In genomic region chr20:51935003-51935358, GRCh38 we compare ENCODE assay signal across 2 cellular contexts.
TF ChIP-seq lines count a peak whose summit lies in the region.

No MANE protein-coding gene starts in this region.

TF ChIP-seq in HEK293, 187 proteins besides CTCF, POLR2A, EP300 and RAD21 (continues in another document):
- no peak for TF ChIP-seq ZNF202 (tag by site-specific recombination; IDR thresholded peaks at IDR 0.05; ENCODE audit: borderline replicate concordance)
- peak; percentile 82 for TF ChIP-seq ZNF518A (tag by site-specific recombination; conservative IDR thresholded peaks at IDR 0.05; ENCODE audit: low read depth)
- no peak for TF ChIP-seq ZSCAN30 (tag by site-specific recombination; IDR thresholded peaks at IDR 0.05)
- TF ChIP-seq, protein P1, sequence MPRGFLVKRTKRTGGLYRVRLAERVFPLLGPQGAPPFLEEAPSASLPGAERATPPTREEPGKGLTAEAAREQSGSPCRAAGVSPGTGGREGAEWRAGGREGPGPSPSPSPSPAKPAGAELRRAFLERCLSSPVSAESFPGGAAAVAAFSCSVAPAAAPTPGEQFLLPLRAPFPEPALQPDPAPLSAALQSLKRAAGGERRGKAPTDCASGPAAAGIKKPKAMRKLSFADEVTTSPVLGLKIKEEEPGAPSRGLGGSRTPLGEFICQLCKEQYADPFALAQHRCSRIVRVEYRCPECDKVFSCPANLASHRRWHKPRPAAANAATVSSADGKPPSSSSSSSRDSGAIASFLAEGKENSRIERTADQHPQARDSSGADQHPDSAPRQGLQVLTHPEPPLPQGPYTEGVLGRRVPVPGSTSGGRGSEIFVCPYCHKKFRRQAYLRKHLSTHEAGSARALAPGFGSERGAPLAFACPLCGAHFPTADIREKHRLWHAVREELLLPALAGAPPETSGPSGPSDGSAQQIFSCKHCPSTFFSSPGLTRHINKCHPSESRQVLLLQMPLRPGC (tag by site-specific recombination; IDR thresholded peaks at IDR 0.05): no peak
- no peak for TF ChIP-seq ZNF23 (tag by site-specific recombination; IDR thresholded peaks at IDR 0.05; ENCODE audit: borderline replicate concordance)
- TF ChIP-seq ZFP37 (tag by site-specific recombination; IDR thresholded peaks at IDR 0.05): no peak
- TF ChIP-seq ZBTB17 (tag by site-specific recombination; IDR thresholded peaks at IDR 0.05): no peak
- TF ChIP-seq, protein P2, sequence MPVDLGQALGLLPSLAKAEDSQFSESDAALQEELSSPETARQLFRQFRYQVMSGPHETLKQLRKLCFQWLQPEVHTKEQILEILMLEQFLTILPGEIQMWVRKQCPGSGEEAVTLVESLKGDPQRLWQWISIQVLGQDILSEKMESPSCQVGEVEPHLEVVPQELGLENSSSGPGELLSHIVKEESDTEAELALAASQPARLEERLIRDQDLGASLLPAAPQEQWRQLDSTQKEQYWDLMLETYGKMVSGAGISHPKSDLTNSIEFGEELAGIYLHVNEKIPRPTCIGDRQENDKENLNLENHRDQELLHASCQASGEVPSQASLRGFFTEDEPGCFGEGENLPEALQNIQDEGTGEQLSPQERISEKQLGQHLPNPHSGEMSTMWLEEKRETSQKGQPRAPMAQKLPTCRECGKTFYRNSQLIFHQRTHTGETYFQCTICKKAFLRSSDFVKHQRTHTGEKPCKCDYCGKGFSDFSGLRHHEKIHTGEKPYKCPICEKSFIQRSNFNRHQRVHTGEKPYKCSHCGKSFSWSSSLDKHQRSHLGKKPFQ (tag by site-specific recombination; IDR thresholded peaks at IDR 0.05): no peak
- TF ChIP-seq, protein P3, sequence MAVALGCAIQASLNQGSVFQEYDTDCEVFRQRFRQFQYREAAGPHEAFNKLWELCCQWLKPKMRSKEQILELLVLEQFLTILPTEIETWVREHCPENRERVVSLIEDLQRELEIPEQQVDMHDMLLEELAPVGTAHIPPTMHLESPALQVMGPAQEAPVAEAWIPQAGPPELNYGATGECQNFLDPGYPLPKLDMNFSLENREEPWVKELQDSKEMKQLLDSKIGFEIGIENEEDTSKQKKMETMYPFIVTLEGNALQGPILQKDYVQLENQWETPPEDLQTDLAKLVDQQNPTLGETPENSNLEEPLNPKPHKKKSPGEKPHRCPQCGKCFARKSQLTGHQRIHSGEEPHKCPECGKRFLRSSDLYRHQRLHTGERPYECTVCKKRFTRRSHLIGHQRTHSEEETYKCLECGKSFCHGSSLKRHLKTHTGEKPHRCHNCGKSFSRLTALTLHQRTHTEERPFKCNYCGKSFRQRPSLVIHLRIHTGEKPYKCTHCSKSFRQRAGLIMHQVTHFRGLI (tag by site-specific recombination; IDR thresholded peaks at IDR 0.05): no peak
- TF ChIP-seq ZNF211 (tag by site-specific recombination; IDR thresholded peaks at IDR 0.05; ENCODE audit: low read depth): no peak
- TF ChIP-seq ZNF48 (tag by site-specific recombination; IDR thresholded peaks at IDR 0.05): no peak
- TF ChIP-seq ZNF423 (tag by site-specific recombination; IDR thresholded peaks at IDR 0.05): no peak
- no peak for TF ChIP-seq ZNF624 (tag by site-specific recombination; IDR thresholded peaks at IDR 0.05)
- no peak for TF ChIP-seq ZNF248 (tag by site-specific recombination; IDR thresholded peaks at IDR 0.05)
- peak; percentile 52 for TF ChIP-seq HIC1 (tag by site-specific recombination; IDR thresholded peaks at IDR 0.05)

TF ChIP-seq in H1, 55 proteins besides CTCF, POLR2A, EP300 and RAD21:
- TF ChIP-seq SP4 (IDR thresholded peaks at IDR 0.05; ENCODE audit: low read length): no peak
- TF ChIP-seq EZH2 (IDR thresholded peaks at IDR 0.05; ENCODE audit: low read depth, low read length, severe bottlenecking): no peak
- no peak for TF ChIP-seq FOSL1 (IDR thresholded peaks at IDR 0.05; ENCODE audit: insufficient read depth, low read depth, low read length)
- TF ChIP-seq, protein P4, sequence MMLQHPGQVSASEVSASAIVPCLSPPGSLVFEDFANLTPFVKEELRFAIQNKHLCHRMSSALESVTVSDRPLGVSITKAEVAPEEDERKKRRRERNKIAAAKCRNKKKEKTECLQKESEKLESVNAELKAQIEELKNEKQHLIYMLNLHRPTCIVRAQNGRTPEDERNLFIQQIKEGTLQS (IDR thresholded peaks at IDR 0.05; ENCODE audit: insufficient read depth, low read depth, low read length): no peak
- TF ChIP-seq TBP (IDR thresholded peaks at IDR 0.05; ENCODE audit: low read depth, low read length): no peak
- TF ChIP-seq RNF2 (IDR thresholded peaks at IDR 0.05; ENCODE audit: borderline replicate concordance, low read depth, low read length, missing control alignments, poor library complexity, severe bottlenecking): no peak
- no peak for TF ChIP-seq ZNF274 (IDR thresholded peaks at IDR 0.05; ENCODE audit: borderline replicate concordance, extremely low read depth, low read length)
- no peak for TF ChIP-seq JUND (IDR thresholded peaks at IDR 0.05; ENCODE audit: low read length)
- no peak for TF ChIP-seq SIRT6 (IDR thresholded peaks at IDR 0.05; ENCODE audit: low read length)
- TF ChIP-seq CBX8 (IDR thresholded peaks at IDR 0.05; ENCODE audit: borderline replicate concordance, low read depth, low read length): no peak
- no peak for TF ChIP-seq RFX5 (IDR thresholded peaks at IDR 0.05; ENCODE audit: borderline replicate concordance, low read depth, low read length)
- no peak for TF ChIP-seq JUN (IDR thresholded peaks at IDR 0.05; ENCODE audit: low read depth, low read length)
- TF ChIP-seq POLR2AphosphoS5 (IDR thresholded peaks at IDR 0.05; ENCODE audit: low read depth, low read length): no peak
- no peak for TF ChIP-seq TEAD4 (IDR thresholded peaks at IDR 0.05; ENCODE audit: low read depth, low read length)
- TF ChIP-seq SIX5 (IDR thresholded peaks at IDR 0.05; ENCODE audit: low read depth, low read length): no peak
- no peak for TF ChIP-seq BRCA1 (IDR thresholded peaks at IDR 0.05; ENCODE audit: low read depth, low read length)
- TF ChIP-seq NANOG (IDR thresholded peaks at IDR 0.05; ENCODE audit: insufficient read depth, low read depth, low read length, poor library complexity, severe bottlenecking): no peak
- no peak for TF ChIP-seq SRF (IDR thresholded peaks at IDR 0.05; ENCODE audit: low read depth, low read length)
- no peak for TF ChIP-seq EGR1 (IDR thresholded peaks at IDR 0.05; ENCODE audit: borderline replicate concordance, low read depth, low read length)
